In the genomic region with DNA sequence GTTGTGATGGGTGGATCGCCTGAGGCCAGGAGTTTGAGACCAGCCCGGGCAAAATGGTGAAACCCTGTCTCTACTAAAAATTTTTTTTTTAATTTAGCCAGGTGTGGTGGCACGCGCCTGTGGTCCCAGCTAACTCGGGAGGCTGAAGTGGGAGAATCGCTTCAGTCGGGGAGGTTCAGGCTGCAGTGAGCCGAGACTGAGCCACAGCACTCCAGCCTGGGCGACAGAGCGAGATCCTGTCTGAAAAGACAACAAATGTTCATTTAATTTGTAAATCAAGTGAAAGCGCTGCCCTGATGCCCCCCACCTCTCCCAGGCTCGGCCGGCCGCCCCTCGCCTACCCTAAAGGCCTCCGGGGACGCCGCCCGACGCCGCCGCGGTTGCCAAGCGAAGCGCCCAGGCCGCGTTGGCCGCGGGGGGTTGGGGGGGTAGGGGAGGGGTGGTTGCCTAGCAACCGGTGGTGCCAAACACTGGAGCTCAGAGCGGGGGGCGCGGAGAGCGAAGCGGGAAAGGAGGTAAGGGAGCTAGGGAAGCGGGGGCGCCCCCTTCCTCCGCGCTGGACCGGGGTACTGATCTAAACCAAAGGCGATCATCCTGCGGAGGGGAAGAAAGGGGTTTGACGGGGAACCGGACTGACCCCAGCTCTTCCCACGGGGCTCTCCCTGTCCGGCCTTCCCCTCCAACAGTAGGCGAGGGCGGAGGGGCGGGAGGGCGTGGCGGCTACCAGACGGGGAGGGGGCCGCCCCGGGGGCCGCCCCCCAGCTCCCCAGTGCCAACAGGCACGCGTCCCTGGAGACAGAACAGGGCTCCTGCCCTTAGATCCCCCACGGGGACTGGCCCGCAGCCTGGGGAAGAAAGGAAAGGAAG, we compare ENCODE assay signal across 8 cellular contexts. TPM values are rescaled to one million over a fixed set of nuclear protein-coding genes. Genes with fewer than 3 reads are reported as not detected.
DNase-seq lines count a peak whose midpoint lies in the region; ATAC-seq and TF ChIP-seq lines count a peak whose summit lies in the region.

A gene with protein sequence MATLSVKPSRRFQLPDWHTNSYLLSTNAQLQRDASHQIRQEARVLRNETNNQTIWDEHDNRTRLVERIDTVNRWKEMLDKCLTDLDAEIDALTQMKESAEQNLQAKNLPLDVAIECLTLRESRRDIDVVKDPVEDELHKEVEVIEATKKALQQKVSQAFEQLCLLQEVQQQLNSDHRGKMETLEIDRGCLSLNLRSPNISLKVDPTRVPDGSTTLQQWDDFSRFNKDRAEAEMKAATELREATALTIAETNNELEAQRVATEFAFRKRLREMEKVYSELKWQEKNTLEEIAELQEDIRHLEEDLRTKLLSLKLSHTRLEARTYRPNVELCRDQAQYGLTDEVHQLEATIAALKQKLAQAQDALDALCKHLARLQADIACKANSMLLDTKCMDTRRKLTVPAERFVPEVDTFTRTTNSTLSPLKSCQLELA (plus strand): TSS at position 460 of the 867 bp plus-strand sequence. CDS start 828 bp downstream, outside the sequence.

- H3K79me2 ChIP-seq in osteoblast (ENCODE audit: insufficient read depth, low read length) = peaks cover 1% of the 10 kb centered on the region

- H3K27ac ChIP-seq in osteoblast (ENCODE audit: low read depth, low read length) = no peak within 1 kb of the TSS

- H4K20me1 ChIP-seq in osteoblast (ENCODE audit: insufficient read depth, low read length) = no peaks in the 10 kb centered on the region

- peak within 1 kb of the TSS; percentile 94 for H3K4me2 ChIP-seq in osteoblast (ENCODE audit: insufficient read depth, low read length)

- TF ChIP-seq CTCF in fibroblast of villous mesenchyme (IDR thresholded peaks at IDR 0.05; ENCODE audit: insufficient read depth, low read depth, low read length) (no peak), osteoblast (IDR thresholded peaks at IDR 0.05; ENCODE audit: extremely low read depth, low read depth, low read length) (no peak)

- no peaks in the 10 kb centered on the region for H3K36me3 ChIP-seq in osteoblast (ENCODE audit: insufficient read depth, low read length)

- H3K27me3 Mint-ChIP-seq in activated T-cell treated with anti-CD3 and anti-CD28 coated beads, Interleukin-2, amount 50 U/mL, for 24 hours = peaks cover 41% of the 10 kb centered on the region
- peaks cover 41% of the 10 kb centered on the region for H3K27me3 Mint-ChIP-seq in activated T-cell treated with anti-CD3 and anti-CD28 coated beads, Interleukin-2, amount 50 U/mL, for 4 hours (ENCODE audit: low read depth)

- peaks cover 5% of the 10 kb centered on the region for H3K4me1 ChIP-seq in osteoblast (ENCODE audit: insufficient read depth, low read length)

- no peaks in the 10 kb centered on the region for H3K9me3 ChIP-seq in osteoblast (ENCODE audit: low read depth, low read length)

- peak within 1 kb of the TSS; percentile 12 for H3K4me3 Mint-ChIP-seq in activated T-cell treated with anti-CD3 and anti-CD28 coated beads, Interleukin-2, amount 50 U/mL, for 24 hours
- H3K4me3 Mint-ChIP-seq in activated T-cell treated with anti-CD3 and anti-CD28 coated beads, Interleukin-2, amount 50 U/mL, for 4 hours = no peak within 1 kb of the TSS

- no peak within 1 kb of the TSS for H3K27ac Mint-ChIP-seq in activated T-cell treated with anti-CD3 and anti-CD28 coated beads, Interleukin-2, amount 50 U/mL, for 24 hours

- no peak for DNase-seq in activated T-cell treated with anti-CD3 and anti-CD28 coated beads, Interleukin-2, amount 50 U/mL, for 24 hours
- no peak for DNase-seq in activated T-cell treated with anti-CD3 and anti-CD28 coated beads, Interleukin-2, amount 50 U/mL, for 4 hours
- DNase-seq in SK-N-DZ (ENCODE audit: low spot score) (peak; percentile 64), fibroblast of villous mesenchyme (ENCODE audit: low read depth) (peak; percentile 22), osteoblast (ENCODE audit: insufficient read length, low spot score, missing footprints) (peak; percentile 88), HCEC 1CT (no peak)
- DNase-seq in activated CD4-positive, alpha-beta T cell treated with anti-CD3 and anti-CD28 coated beads for 4 hours = no peak

- H2AFZ ChIP-seq in osteoblast (ENCODE audit: low read length) = peak within 1 kb of the TSS; percentile 81

- H3K27me3 ChIP-seq in osteoblast (ENCODE audit: insufficient read depth, low read length) = no peaks in the 10 kb centered on the region

- H3K4me1 Mint-ChIP-seq in activated T-cell treated with anti-CD3 and anti-CD28 coated beads, Interleukin-2, amount 50 U/mL, for 24 hours (ENCODE audit: low read depth) = peaks cover 5% of the 10 kb centered on the region
- H3K4me1 Mint-ChIP-seq in activated T-cell treated with anti-CD3 and anti-CD28 coated beads, Interleukin-2, amount 50 U/mL, for 4 hours (ENCODE audit: low read depth) = peaks cover 2% of the 10 kb centered on the region

- no peaks in the 10 kb centered on the region for H3K9me3 Mint-ChIP-seq in activated T-cell treated with anti-CD3 and anti-CD28 coated beads, Interleukin-2, amount 50 U/mL, for 24 hours
- no peaks in the 10 kb centered on the region for H3K9me3 Mint-ChIP-seq in activated T-cell treated with anti-CD3 and anti-CD28 coated beads, Interleukin-2, amount 50 U/mL, for 4 hours

- peak within 1 kb of the TSS; percentile 58 for H3K4me3 ChIP-seq in fibroblast of villous mesenchyme (ENCODE audit: low read depth, low read length)
- peak within 1 kb of the TSS; percentile 72 for H3K4me3 ChIP-seq in osteoblast (ENCODE audit: insufficient read depth, low read length)

- ATAC-seq in activated T-cell treated with anti-CD3 and anti-CD28 coated beads, Interleukin-2, amount 50 U/mL, for 4 hours = no peak
- no peak for ATAC-seq in GM21526 (IDR thresholded peaks at IDR 0.05; ENCODE audit: low FRiP score, unreplicated experiment)

- no peaks in the 10 kb centered on the region for H3K36me3 Mint-ChIP-seq in activated T-cell treated with anti-CD3 and anti-CD28 coated beads, Interleukin-2, amount 50 U/mL, for 24 hours (ENCODE audit: low read depth)
- H3K36me3 Mint-ChIP-seq in activated T-cell treated with anti-CD3 and anti-CD28 coated beads, Interleukin-2, amount 50 U/mL, for 4 hours (ENCODE audit: insufficient read depth) = no peaks in the 10 kb centered on the region

RNA-seq across cellular contexts. Expression of the gene that starts here (rescaled TPM):
- total RNA-seq in activated T-cell treated with anti-CD3 and anti-CD28 coated beads, Interleukin-2, amount 50 U/mL, for 4 hours = under 1 TPM in 2 of 3 donors, not detected in 1; 0.20 to 0.27 TPM
- 0.38 and 1.5 TPM in 2 replicates for polyA plus RNA-seq in SK-N-DZ (2014; cell fraction: cytosol; rRNA removed)
- polyA plus RNA-seq in SK-N-DZ (2014; cell fraction: nucleus; rRNA removed) = 2.4 and 7.1 TPM in 2 replicates
- total RNA-seq in fibroblast of villous mesenchyme (under 0.01 TPM in 1 of 2 replicates, not detected in the other), osteoblast (0.29 TPM in 1 of 2 replicates, not detected in the other)

Comparison
In these comparisons a context has a peak if more than half of its experiments do, and no peak if none do; other contexts are left out.
1. Peak in DNase-seq and H3K4me3 ChIP-seq in fibroblast of villous mesenchyme; RNA of the gene not detected or under 1 TPM.
2. Peak in DNase-seq, H3K4me3 ChIP-seq and H3K4me2 ChIP-seq in osteoblast; RNA of the gene not detected or under 1 TPM.